In genomic region chr1:27616441-27616840, GRCh38 we compare ENCODE assay signal across 19 cellular contexts. TPM values are rescaled to one million over a fixed set of nuclear protein-coding genes. Genes with fewer than 3 reads are reported as not detected.
DNase-seq lines count a peak whose midpoint lies in the region; ATAC-seq and TF ChIP-seq lines count a peak whose summit lies in the region.
"Had no signal": no experiment of that assay in that cellular context is flagged by ENCODE, and none has a peak within 500 bp of the region (broad histone marks: within the 10 kb centered on the region; RNA-seq: fewer than 3 reads in every experiment).

No MANE protein-coding gene starts in this region.

- H3K27me3 ChIP-seq in OCI-LY1 (ENCODE audit: insufficient read depth, low read length): no peaks in the 10 kb centered on the region
- H3K27me3 ChIP-seq: colonic mucosa, upper lobe of left lung had no signal

- no peak overlapping the region for H3K4me2 ChIP-seq in OCI-LY1 (ENCODE audit: low read length)

- intact Hi-C loops in dendritic cell treated with granulocyte-macrophage colony-stimulating factor and Interleukin-4, amounts not matched to agents 40 ng/mL and 50 ng/mL, for 4 days (cut with micrococcal nuclease): no loop called here

- H3K4me1 ChIP-seq in OCI-LY1 (ENCODE audit: insufficient read depth, low read length, severe bottlenecking): peaks cover 14% of the 10 kb centered on the region
- H3K4me1 ChIP-seq: colonic mucosa had no signal

- no peaks in the 10 kb centered on the region for H3K9me2 ChIP-seq in OCI-LY1 (ENCODE audit: low read depth, low read length)

- no peak overlapping the region for H3K4me3 ChIP-seq in OCI-LY1 (ENCODE audit: low read depth, low read length, poor library complexity, severe bottlenecking)
- H3K4me3 ChIP-seq: colonic mucosa, upper lobe of left lung had no signal

- no peak overlapping the region for H3K4me3 Mint-ChIP-seq in T-helper 1 cell treated with Interleukin-12 subunit alpha and Interleukin-12 subunit beta and Interleukin-4 antibody, amounts not matched to agents 30 μg/mL and 1 μg/mL, for 36 hours
- no peak overlapping the region for H3K4me3 Mint-ChIP-seq in dendritic cell treated with granulocyte-macrophage colony-stimulating factor and Interleukin-4, amounts not matched to agents 40 ng/mL and 50 ng/mL, for 4 days
- H3K4me3 Mint-ChIP-seq in osteocyte (ENCODE audit: unreplicated experiment): no peak overlapping the region

- no peak overlapping the region for H3K27ac ChIP-seq in OCI-LY1 (ENCODE audit: low read depth, low read length, poor library complexity, severe bottlenecking)
- H3K27ac ChIP-seq: colonic mucosa had no signal

- no peaks in the 10 kb centered on the region for H3K9me3 Mint-ChIP-seq in T-helper 1 cell treated with Interleukin-12 subunit alpha and Interleukin-12 subunit beta and Interleukin-4 antibody, amounts not matched to agents 30 μg/mL and 1 μg/mL, for 36 hours
- no peaks in the 10 kb centered on the region for H3K9me3 Mint-ChIP-seq in dendritic cell treated with granulocyte-macrophage colony-stimulating factor and Interleukin-4, amounts not matched to agents 40 ng/mL and 50 ng/mL, for 4 days
- no peaks in the 10 kb centered on the region for H3K9me3 Mint-ChIP-seq in osteocyte (ENCODE audit: unreplicated experiment)
- H3K9me3 Mint-ChIP-seq: naive B cell had no signal

- TF ChIP-seq CTCF in OCI-LY1 (IDR thresholded peaks at IDR 0.05; ENCODE audit: low read length) (peak; percentile 34; the same call in 1 of the 2 replicates), osteocyte (IDR thresholded peaks at IDR 0.05) (peak; percentile 17)

- H3K9ac ChIP-seq in OCI-LY1 (ENCODE audit: low read length): no peak overlapping the region

- H3K27ac Mint-ChIP-seq in T-helper 1 cell treated with Interleukin-12 subunit alpha and Interleukin-12 subunit beta and Interleukin-4 antibody, amounts not matched to agents 30 μg/mL and 1 μg/mL, for 36 hours: peak overlapping the region; percentile 34
- peak overlapping the region; percentile 29 for H3K27ac Mint-ChIP-seq in dendritic cell treated with granulocyte-macrophage colony-stimulating factor and Interleukin-4, amounts not matched to agents 40 ng/mL and 50 ng/mL, for 4 days
- no peak overlapping the region for H3K27ac Mint-ChIP-seq in osteocyte (ENCODE audit: unreplicated experiment)

- H3K36me3 ChIP-seq in OCI-LY1 (ENCODE audit: insufficient read depth, low read length): no peaks in the 10 kb centered on the region
- H3K36me3 ChIP-seq: colonic mucosa had no signal

- no peaks in the 10 kb centered on the region for H3K79me2 ChIP-seq in OCI-LY1 (ENCODE audit: insufficient read depth, low read length)

- peaks cover 39% of the 10 kb centered on the region for H3K4me1 Mint-ChIP-seq in T-helper 1 cell treated with Interleukin-12 subunit alpha and Interleukin-12 subunit beta and Interleukin-4 antibody, amounts not matched to agents 30 μg/mL and 1 μg/mL, for 36 hours (ENCODE audit: low read depth)
- peaks cover 80% of the 10 kb centered on the region for H3K4me1 Mint-ChIP-seq in dendritic cell treated with granulocyte-macrophage colony-stimulating factor and Interleukin-4, amounts not matched to agents 40 ng/mL and 50 ng/mL, for 4 days (ENCODE audit: low read depth)
- no peaks in the 10 kb centered on the region for H3K4me1 Mint-ChIP-seq in osteocyte (ENCODE audit: unreplicated experiment)

- ATAC-seq in GM21360 (IDR thresholded peaks at IDR 0.05; ENCODE audit: unreplicated experiment): no peak
- ATAC-seq: SK-N-SH treated with all-trans-retinoic acid at 6 μM for 48 hours had no signal

- peaks cover 2% of the 10 kb centered on the region for H3K36me3 Mint-ChIP-seq in T-helper 1 cell treated with Interleukin-12 subunit alpha and Interleukin-12 subunit beta and Interleukin-4 antibody, amounts not matched to agents 30 μg/mL and 1 μg/mL, for 36 hours (ENCODE audit: low read depth)
- H3K36me3 Mint-ChIP-seq in dendritic cell treated with granulocyte-macrophage colony-stimulating factor and Interleukin-4, amounts not matched to agents 40 ng/mL and 50 ng/mL, for 4 days (ENCODE audit: low read depth): peaks cover 87% of the 10 kb centered on the region
- no peaks in the 10 kb centered on the region for H3K36me3 Mint-ChIP-seq in osteocyte (ENCODE audit: unreplicated experiment)

- no peak overlapping the region for H2AFZ ChIP-seq in OCI-LY1 (ENCODE audit: low read length)

- H3K27me3 Mint-ChIP-seq in T-helper 1 cell treated with Interleukin-12 subunit alpha and Interleukin-12 subunit beta and Interleukin-4 antibody, amounts not matched to agents 30 μg/mL and 1 μg/mL, for 36 hours (ENCODE audit: low read depth): no peaks in the 10 kb centered on the region
- H3K27me3 Mint-ChIP-seq in dendritic cell treated with granulocyte-macrophage colony-stimulating factor and Interleukin-4, amounts not matched to agents 40 ng/mL and 50 ng/mL, for 4 days: no peaks in the 10 kb centered on the region
- H3K27me3 Mint-ChIP-seq in osteocyte (ENCODE audit: unreplicated experiment): no peaks in the 10 kb centered on the region
- H3K27me3 Mint-ChIP-seq: naive B cell had no signal

- no peaks in the 10 kb centered on the region for H3K9me3 ChIP-seq in OCI-LY1 (ENCODE audit: low read length)
- H3K9me3 ChIP-seq: colonic mucosa, upper lobe of left lung had no signal

- H4K20me1 ChIP-seq in OCI-LY1 (ENCODE audit: insufficient read depth, low read length): no peaks in the 10 kb centered on the region

- H3F3A ChIP-seq in OCI-LY1 (ENCODE audit: insufficient read depth, low read length): no peaks in the 10 kb centered on the region

- no peak for DNase-seq in T-helper 1 cell
- DNase-seq in osteocyte (ENCODE audit: extremely low spot score, unreplicated experiment): no peak
- no peak for DNase-seq in NCI-H345 (lab: John Stamatoyannopoulos, UW)
- no peak for DNase-seq in GM19240 (ENCODE audit: insufficient read length, low spot score)
- DNase-seq: 8988T; activated naive CD4-positive, alpha-beta T cell; colonic mucosa; DMS79 treated with DMSO at 0.1 percent for 48 hours; kidney; naive B cell; NCI-H1105; NCI-H82; small intestine; upper lobe of left lung had no signal

RNA-seq across cellular contexts. Expression of gene AHDC1, which starts 12.5 kb away (rescaled TPM):
- 118 and 124 TPM in 2 replicates for total RNA-seq in osteocyte

RNA-seq across cellular contexts. Expression of gene FGR, which starts 18.5 kb away (rescaled TPM):
- total RNA-seq in osteocyte: not detected in 2 replicates

RNA-seq across cellular contexts. Expression of gene IFI6, which starts 55.6 kb away (rescaled TPM):
- 49.5 and 54.1 TPM in 2 replicates for total RNA-seq in osteocyte
